Comparison of ENCODE assay signal across 8 cellular contexts in the genomic region with DNA sequence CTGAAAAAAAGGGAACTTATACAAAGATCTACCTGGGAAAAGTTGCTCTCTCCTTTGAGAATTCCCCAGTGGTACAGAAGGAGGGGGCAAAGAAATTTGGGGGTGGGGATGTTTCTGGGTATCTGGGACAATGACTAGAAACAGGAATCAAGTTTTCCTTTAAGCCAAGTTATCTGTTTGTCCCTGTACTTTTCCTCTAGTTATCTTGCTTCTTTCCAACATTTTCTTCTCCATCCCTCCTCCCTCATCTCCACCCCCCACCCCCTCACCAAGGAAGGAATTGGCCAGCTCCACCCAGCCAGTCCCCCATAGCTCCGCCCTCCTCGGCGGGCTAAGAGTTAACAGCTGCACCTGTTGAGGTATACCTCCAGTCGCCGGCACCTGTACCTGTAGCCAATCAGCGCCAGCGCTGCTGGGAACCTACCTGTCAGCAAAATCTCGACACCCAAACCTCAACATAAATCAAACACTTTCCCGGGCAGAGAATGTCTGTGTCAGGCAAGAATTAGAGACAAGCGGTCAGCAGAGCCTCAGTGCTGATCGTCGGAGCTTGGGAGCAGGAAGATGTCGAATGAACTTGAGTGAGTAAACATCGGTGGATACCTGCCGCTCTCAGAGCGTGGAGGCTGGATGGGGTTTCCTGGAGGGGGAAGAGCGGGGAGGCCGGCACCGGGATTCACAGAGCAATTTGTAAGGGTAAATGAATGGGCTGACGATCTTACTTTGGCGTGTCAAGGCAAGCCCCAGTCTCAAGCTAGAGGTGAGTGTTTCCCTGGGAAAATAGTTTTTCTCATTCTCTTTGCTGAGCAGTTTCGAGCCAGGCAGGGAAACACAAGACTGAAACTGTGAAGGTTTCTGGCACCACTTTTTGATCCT.
DNase-seq lines count a peak whose midpoint lies in the region; ATAC-seq, FAIRE-seq and TF ChIP-seq lines count a peak whose summit lies in the region.

Gene GRHL3, plus strand, starts transcription at position 370 of the 876 bp plus-strand sequence. Its CDS starts 195 bp downstream, at position 565.

- FAIRE-seq in GM19239 (lab: Jason Lieb, UNC): no peak

- H3K36me3 Mint-ChIP-seq in nephron (ENCODE audit: low read depth): no peaks in the 10 kb centered on the region

- peaks cover 72% of the 10 kb centered on the region for H3K27me3 Mint-ChIP-seq in nephron (ENCODE audit: low read depth)

- H3K4me3 Mint-ChIP-seq in nephron: peak within 1 kb of the TSS; percentile 69 to 79 (median 77)

- DNase-seq in GM06990 (ENCODE audit: extremely low read depth, insufficient read length) (peak; percentile 17), NCI-H2171 treated with DMSO at 0.1 percent for 48 hours (lab: John Stamatoyannopoulos, UW) (peak; percentile 90), choroid plexus epithelial cell (ENCODE audit: low read depth) (peak; percentile 31), HCEC 1CT (no peak), GM19239 (ENCODE audit: insufficient read length, low spot score) (no peak), SKM-1 (lab: John Stamatoyannopoulos, UW; ENCODE audit: unreplicated experiment) (no peak)

- no peaks in the 10 kb centered on the region for H3K36me3 ChIP-seq in GM06990 (ENCODE audit: control insufficient read depth, insufficient read depth, low read length)

- H3K27me3 ChIP-seq in GM06990 (replicated peaks; ENCODE audit: control insufficient read depth, insufficient read depth, low read length): no peaks in the 10 kb centered on the region

- H3K4me1 Mint-ChIP-seq in nephron: peaks cover 44% of the 10 kb centered on the region

- no peaks in the 10 kb centered on the region for H3K9me3 Mint-ChIP-seq in nephron

- H3K4me3 ChIP-seq in GM06990 (replicated peaks; ENCODE audit: low read depth, low read length) (peak within 1 kb of the TSS; percentile 55), choroid plexus epithelial cell (ENCODE audit: low read depth, low read length) (peak within 1 kb of the TSS; percentile 14)

- no peak for TF ChIP-seq CTCF in GM06990 (IDR thresholded peaks at IDR 0.05; ENCODE audit: insufficient read depth, low read length, poor library complexity, severe bottlenecking)
- TF ChIP-seq CTCF in choroid plexus epithelial cell (conservative IDR thresholded peaks at IDR 0.05; ENCODE audit: low read depth, low read length): no peak
- TF ChIP-seq CTCF in nephron (IDR thresholded peaks at IDR 0.05; ENCODE audit: unreplicated experiment in 3 of 3): no peak

- ATAC-seq in GM19324 (IDR thresholded peaks at IDR 0.05; ENCODE audit: low FRiP score, unreplicated experiment): no peak

- H3K27ac Mint-ChIP-seq in nephron: peak within 1 kb of the TSS; percentile 10 to 63 (median 58)

Comparison
In these comparisons a context has a peak if more than half of its experiments do, and no peak if none do; other contexts are left out.
1. DNase-seq: peak in GM06990 (single experiment), NCI-H2171 treated with DMSO at 0.1 percent for 48 hours (single experiment) and choroid plexus epithelial cell (single experiment); none in HCEC 1CT (single experiment), GM19239 (single experiment) and SKM-1 (single experiment).